14 cellular contexts compared by ENCODE assay signal in the genomic region with DNA sequence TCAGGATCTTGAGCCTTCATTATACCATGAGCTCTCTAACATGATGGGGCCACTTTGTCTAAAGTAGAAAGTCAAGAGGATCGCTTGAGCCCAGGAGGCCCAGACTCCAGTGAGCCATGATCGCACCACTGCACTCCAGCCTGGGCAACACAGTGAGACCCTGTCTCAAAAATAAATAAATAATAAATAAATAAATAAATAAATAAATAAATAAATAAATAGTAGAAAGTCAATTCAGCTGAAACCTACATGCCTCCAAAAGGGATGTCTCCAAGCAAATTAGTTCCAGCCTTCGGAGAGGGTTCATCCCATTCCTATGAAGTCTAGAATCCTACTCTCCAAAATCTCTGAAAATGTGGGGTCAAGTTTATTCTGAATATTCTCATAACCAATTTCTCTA. TPM values are rescaled to one million over a fixed set of nuclear protein-coding genes. Genes with fewer than 3 reads are reported as not detected.
DNase-seq lines count a peak whose midpoint lies in the region; ATAC-seq, FAIRE-seq and TF ChIP-seq lines count a peak whose summit lies in the region.
"Had no signal": no experiment of that assay in that cellular context is flagged by ENCODE, and none has a peak within 500 bp of the region (broad histone marks: within the 10 kb centered on the region; RNA-seq: fewer than 3 reads in every experiment).

No MANE protein-coding gene starts in this region.

- no peaks in the 10 kb centered on the region for H4K20me1 ChIP-seq in keratinocyte (ENCODE audit: control insufficient read depth, extremely low read depth, insufficient read depth, low read length)

- H3K79me2 ChIP-seq in keratinocyte (ENCODE audit: control insufficient read depth, insufficient read depth, low read length), result no peaks in the 10 kb centered on the region

- no peak for FAIRE-seq in keratinocyte (lab: Jason Lieb, UNC)
- FAIRE-seq: A204.1, H1, HepG2 had no signal

- H3K36me3 ChIP-seq in keratinocyte (ENCODE audit: control insufficient read depth in 2 of 2, extremely low read depth in 1 of 2, insufficient read depth in 2 of 2, low read length in 2 of 2), result no peaks in the 10 kb centered on the region
- peaks cover 6% of the 10 kb centered on the region for H3K36me3 ChIP-seq in thymus (ENCODE audit: control insufficient read depth, insufficient read depth)

- H3K27ac ChIP-seq in C4-2B (peak overlapping the region; percentile 74; the same call in 1 of the 2 replicates), RWPE1 (peak overlapping the region; percentile 82), keratinocyte (ENCODE audit: control insufficient read depth, insufficient read depth, low read length) (peak overlapping the region; percentile 56), thymus (ENCODE audit: low read depth) (peak overlapping the region; percentile 79)

- POLR2A ChIA-PET in RWPE1 (lab: Yijun Ruan, JAX; ENCODE audit: low non-redundant PET), result interaction anchor here (0.6 kb wide), 1 partner anchor 1139 kb away, joined by 3 read pairs; no protein-coding TSS in a partner anchor

- H3K9me3 ChIP-seq in keratinocyte (ENCODE audit: control insufficient read depth, low read depth, low read length), result no peaks in the 10 kb centered on the region
- no peaks in the 10 kb centered on the region for H3K9me3 ChIP-seq in thymus (ENCODE audit: control insufficient read depth)

- dilution Hi-C loops in keratinocyte (cut with MboI; ENCODE audit: extremely low pct_ligation_motif_present, low sequenced_read_pairs), result no loop called here

- H2AFZ ChIP-seq in keratinocyte (ENCODE audit: control insufficient read depth, low read length), result no peak overlapping the region

- TF ChIP-seq CTCF in C4-2B (conservative IDR thresholded peaks at IDR 0.05) (no peak), RWPE1 (conservative IDR thresholded peaks at IDR 0.05; ENCODE audit: low read depth) (no peak), keratinocyte (optimal IDR thresholded peaks at IDR 0.05 in 1 of 3, IDR thresholded peaks at IDR 0.05 in 1 of 3, conservative IDR thresholded peaks at IDR 0.05 in 1 of 3; ENCODE audit: extremely low read depth in 1 of 3, insufficient read depth in 2 of 3, low read length in 3 of 3) (no peak)

- H3K27me3 ChIP-seq in keratinocyte (ENCODE audit: control insufficient read depth, extremely low read depth, insufficient read depth, low read length) (no peaks in the 10 kb centered on the region), thymus (ENCODE audit: control insufficient read depth, insufficient read depth) (no peaks in the 10 kb centered on the region)

- WGBS in thymus, result 98% methylated on average over 3 of the region's 3 CpGs

- H3K4me1 ChIP-seq in keratinocyte (ENCODE audit: control insufficient read depth, extremely low read depth, insufficient read depth, low read length), result peaks cover 15% of the 10 kb centered on the region
- H3K4me1 ChIP-seq in thymus (ENCODE audit: control insufficient read depth, insufficient read depth, low read length), result peaks cover 47% of the 10 kb centered on the region

- CTCF ChIA-PET in RWPE1 (lab: Yijun Ruan, JAX), result no interaction called here

- H3K4me2 ChIP-seq in keratinocyte (ENCODE audit: control insufficient read depth, extremely low read depth, insufficient read depth, low read depth, low read length), result no peak overlapping the region

- H3K9ac ChIP-seq in keratinocyte (ENCODE audit: control insufficient read depth, extremely low read depth, insufficient read depth, low read length), result no peak overlapping the region

- H3K9me1 ChIP-seq in keratinocyte (ENCODE audit: control insufficient read depth, extremely low read depth, insufficient read depth, low read length), result no peaks in the 10 kb centered on the region

- no peak for ATAC-seq in GM19035 (IDR thresholded peaks at IDR 0.05; ENCODE audit: unreplicated experiment)

- H3K4me3 ChIP-seq in keratinocyte (ENCODE audit: control insufficient read depth in 2 of 3, extremely low read depth in 1 of 3, insufficient read depth in 2 of 3, low read depth in 1 of 3, low read length in 3 of 3) (no peak overlapping the region), thymus (ENCODE audit: low read length) (peak overlapping the region; percentile 63)

- no peak for DNase-seq in RWPE1 (ENCODE audit: low spot score)
- DNase-seq in keratinocyte (ENCODE audit: low read depth, low spot score), result no peak
- DNase-seq in NCI-H2196 treated with DMSO at 0.1 percent for 48 hours (lab: John Stamatoyannopoulos, UW; ENCODE audit: unreplicated experiment), result no peak
- DNase-seq in DMS114 treated with DMSO at 0.1 percent for 48 hours (lab: John Stamatoyannopoulos, UW; ENCODE audit: unreplicated experiment), result no peak
- DNase-seq: AML-193; CD4-positive, alpha-beta memory T cell; GF-D8; H9 had no signal

RNA-seq across cellular contexts. Expression of gene C17orf67, which starts 26.0 kb away (rescaled TPM):
- polyA plus RNA-seq in keratinocyte, result 0.33 to 0.52 TPM (median 0.46 TPM) in 3 replicates
- 3.0 TPM for polyA plus RNA-seq in keratinocyte (2011; ENCODE audit: low read depth)
- polyA plus RNA-seq in keratinocyte (2011; cell fraction: cytosol; rRNA removed), result 0.23 and 0.31 TPM in 2 replicates
- 1.4 and 1.6 TPM in 2 replicates for polyA plus RNA-seq in keratinocyte (2011; cell fraction: nucleus; rRNA removed)
- polyA plus RNA-seq in keratinocyte (2012; ENCODE audit: low replicate concordance), result 0.46 and 0.87 TPM in 2 replicates
- polyA minus RNA-seq in keratinocyte, result 0.19 to 0.39 TPM (median 0.36 TPM) in 3 replicates
- polyA minus RNA-seq in keratinocyte (2011; cell fraction: cytosol; rRNA and poly(A)+ RNA removed), result not detected
- polyA minus RNA-seq in keratinocyte (2011; cell fraction: nucleus; rRNA and poly(A)+ RNA removed), result not detected in 2 replicates
- 14.0 TPM for polyA plus RNA-seq in thymus

RNA-seq across cellular contexts. Expression of gene DGKE, which starts 26.2 kb away (rescaled TPM):
- polyA plus RNA-seq in keratinocyte, result 1.6 to 4.7 TPM (median 2.8 TPM) in 3 replicates
- 4.6 TPM for polyA plus RNA-seq in keratinocyte (2011; ENCODE audit: low read depth)
- 0.94 and 2.0 TPM in 2 replicates for polyA plus RNA-seq in keratinocyte (2011; cell fraction: cytosol; rRNA removed)
- polyA plus RNA-seq in keratinocyte (2011; cell fraction: nucleus; rRNA removed), result 12.3 and 12.8 TPM in 2 replicates
- 2.0 and 2.3 TPM in 2 replicates for polyA plus RNA-seq in keratinocyte (2012; ENCODE audit: low replicate concordance)
- 1.5 to 5.7 TPM (median 4.3 TPM) in 3 replicates for polyA minus RNA-seq in keratinocyte
- 2.3 TPM for polyA minus RNA-seq in keratinocyte (2011; cell fraction: cytosol; rRNA and poly(A)+ RNA removed)
- 1.9 and 5.5 TPM in 2 replicates for polyA minus RNA-seq in keratinocyte (2011; cell fraction: nucleus; rRNA and poly(A)+ RNA removed)
- polyA plus RNA-seq in thymus, result 15.8 TPM
